ENCODE assay signal across 10 cellular contexts in the genomic region with DNA sequence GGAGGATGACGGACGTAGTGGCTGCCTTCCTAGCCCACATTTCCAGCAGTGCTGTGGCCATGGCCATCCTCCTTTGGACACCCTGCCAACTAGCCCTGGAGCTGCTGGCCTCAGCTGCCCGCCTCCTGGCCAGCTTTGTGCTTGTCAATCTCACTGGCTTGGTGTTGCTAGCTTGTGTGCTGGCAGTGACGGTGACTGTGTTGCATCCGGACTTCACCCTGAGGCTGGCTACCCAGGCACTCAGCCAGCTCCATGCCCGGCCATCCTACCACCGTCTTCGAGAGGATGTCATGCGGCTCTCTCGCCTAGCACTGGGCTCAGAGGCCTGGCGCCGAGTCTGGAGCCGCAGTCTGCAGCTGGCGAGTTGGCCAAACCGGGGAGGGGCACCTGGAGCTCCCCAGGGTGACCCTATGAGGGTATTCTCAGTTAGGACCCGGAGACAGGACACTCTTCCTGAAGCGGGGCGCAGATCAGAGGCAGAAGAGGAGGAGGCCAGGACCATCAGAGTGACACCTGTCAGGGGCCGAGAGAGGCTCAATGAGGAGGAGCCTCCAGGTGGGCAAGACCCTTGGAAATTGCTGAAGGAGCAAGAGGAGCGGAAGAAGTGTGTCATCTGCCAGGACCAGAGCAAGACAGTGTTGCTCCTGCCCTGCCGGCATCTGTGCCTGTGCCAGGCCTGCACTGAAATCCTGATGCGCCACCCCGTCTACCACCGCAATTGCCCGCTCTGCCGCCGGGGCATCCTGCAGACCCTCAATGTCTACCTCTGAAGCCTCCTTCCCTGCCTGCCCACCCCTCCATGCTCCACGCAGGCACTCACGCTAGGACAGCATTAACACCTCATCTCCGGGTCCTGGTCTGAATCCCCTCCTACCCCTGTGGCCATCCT. TPM values are rescaled to one million over a fixed set of nuclear protein-coding genes. Genes with fewer than 3 reads are reported as not detected.
DNase-seq lines count a peak whose midpoint lies in the region; ATAC-seq and TF ChIP-seq lines count a peak whose summit lies in the region.
"Had no signal": no experiment of that assay in that cellular context is flagged by ENCODE, and none has a peak within 500 bp of the region (broad histone marks: within the 10 kb centered on the region; RNA-seq: fewer than 3 reads in every experiment).

No MANE protein-coding gene starts in this region.

- H3K4me3 ChIP-seq in GM12864 (ENCODE audit: low read depth, low read length): peak overlapping the region; percentile 99; the same call in 1 of the 2 replicates
- H3K4me3 ChIP-seq in fibroblast of the aortic adventitia (ENCODE audit: low read depth, low read length): peak overlapping the region; percentile 89

- no peaks in the 10 kb centered on the region for H3K9me3 Mint-ChIP-seq in progenitor cell of endocrine pancreas (ENCODE audit: low read depth)

- H3K27me3 Mint-ChIP-seq in progenitor cell of endocrine pancreas: peaks cover 16% of the 10 kb centered on the region

- peaks cover 3% of the 10 kb centered on the region for H3K36me3 Mint-ChIP-seq in progenitor cell of endocrine pancreas (ENCODE audit: insufficient read depth)

- no peak for ATAC-seq in HG03571 (IDR thresholded peaks at IDR 0.05; ENCODE audit: unreplicated experiment)

- H3K27ac Mint-ChIP-seq in progenitor cell of endocrine pancreas: peak overlapping the region; percentile 8

- peak overlapping the region; percentile 95 for H3K4me3 Mint-ChIP-seq in progenitor cell of endocrine pancreas (ENCODE audit: low read depth)

- DNase-seq in GM12864 (ENCODE audit: low read depth) (no peak), RPMI7951 (ENCODE audit: low read depth) (peak; percentile 89), fibroblast of the aortic adventitia (ENCODE audit: low read depth) (no peak), progenitor cell of endocrine pancreas (ENCODE audit: low spot score, unreplicated experiment) (no peak), SK-N-DZ (ENCODE audit: low spot score) (no peak), occipital lobe (lab: John Stamatoyannopoulos, UW) (no peak)
- DNase-seq: kidney glomerular epithelial cell, SJCRH30 had no signal

- TF ChIP-seq CTCF in GM12864 (IDR thresholded peaks at IDR 0.05; ENCODE audit: low read depth, low read length, missing control alignments) (no peak), fibroblast of the aortic adventitia (IDR thresholded peaks at IDR 0.05; ENCODE audit: insufficient read depth, low read length) (no peak), progenitor cell of endocrine pancreas (IDR thresholded peaks at IDR 0.05; ENCODE audit: unreplicated experiment) (no peak)

- H3K4me1 Mint-ChIP-seq in progenitor cell of endocrine pancreas (ENCODE audit: low read depth): peaks cover 9% of the 10 kb centered on the region

RNA-seq across cellular contexts. Expression of gene RNF26, which starts 1.6 kb away (rescaled TPM):
- total RNA-seq in RPMI7951 (2014; rRNA removed; shearing (Covaris generic)): 9.0 and 9.1 TPM in 2 replicates
- 4.7 and 7.1 TPM in 2 replicates for total RNA-seq in fibroblast of the aortic adventitia (ENCODE audit: low replicate concordance)
- total RNA-seq in progenitor cell of endocrine pancreas: 30.3 and 34.2 TPM in 2 replicates
- polyA plus RNA-seq in SK-N-DZ (2014; cell fraction: cytosol; rRNA removed): 10.5 and 11.5 TPM in 2 replicates
- polyA plus RNA-seq in SK-N-DZ (2014; cell fraction: nucleus; rRNA removed): 4.7 and 6.0 TPM in 2 replicates
- 1.6 TPM for total RNA-seq in occipital lobe

RNA-seq across cellular contexts. Expression of gene C1QTNF5, which starts 4.8 kb away (rescaled TPM):
- 2.3 and 4.4 TPM in 2 replicates for total RNA-seq in RPMI7951 (2014; rRNA removed; shearing (Covaris generic))
- 5.3 and 90.8 TPM in 2 replicates for total RNA-seq in fibroblast of the aortic adventitia (ENCODE audit: low replicate concordance)
- total RNA-seq in progenitor cell of endocrine pancreas: 0.31 and 0.40 TPM in 2 replicates
- polyA plus RNA-seq in SK-N-DZ (2014; cell fraction: cytosol; rRNA removed): 0.18 and 0.46 TPM in 2 replicates
- polyA plus RNA-seq in SK-N-DZ (2014; cell fraction: nucleus; rRNA removed): 0.20 TPM in 1 of 2 replicates, not detected in the other
- total RNA-seq in occipital lobe: 4.2 TPM

RNA-seq across cellular contexts. Expression of gene MFRP, which starts 10.6 kb away (rescaled TPM):
- total RNA-seq in RPMI7951 (2014; rRNA removed; shearing (Covaris generic)): not detected in 2 replicates
- total RNA-seq in fibroblast of the aortic adventitia (ENCODE audit: low replicate concordance) (0.08 TPM in 1 of 2 replicates, not detected in the other), progenitor cell of endocrine pancreas (not detected in 2 replicates), occipital lobe (not detected)
- not detected in 2 replicates for polyA plus RNA-seq in SK-N-DZ (2014; cell fraction: cytosol; rRNA removed)
- not detected in 2 replicates for polyA plus RNA-seq in SK-N-DZ (2014; cell fraction: nucleus; rRNA removed)
- total RNA-seq: aorta, SJCRH30 had no signal
- polyA plus RNA-seq: aorta had no signal

RNA-seq across cellular contexts. Expression of gene MCAM, which starts 19.0 kb away (rescaled TPM):
- 57.2 and 91.7 TPM in 2 replicates for total RNA-seq in RPMI7951 (2014; rRNA removed; shearing (Covaris generic))
- total RNA-seq in fibroblast of the aortic adventitia (ENCODE audit: low replicate concordance): 2.2 and 52.1 TPM in 2 replicates
- total RNA-seq in progenitor cell of endocrine pancreas: 9.8 and 12.7 TPM in 2 replicates
- polyA plus RNA-seq in SK-N-DZ (2014; cell fraction: cytosol; rRNA removed): 53.3 and 95.1 TPM in 2 replicates
- polyA plus RNA-seq in SK-N-DZ (2014; cell fraction: nucleus; rRNA removed): 53.4 and 56.1 TPM in 2 replicates
- total RNA-seq in occipital lobe: 10.6 TPM

RNA-seq across cellular contexts. Expression of gene USP2, which starts 45.6 kb away (rescaled TPM):
- total RNA-seq in RPMI7951 (2014; rRNA removed; shearing (Covaris generic)): 0.24 and 0.49 TPM in 2 replicates
- 0.36 TPM in 1 of 2 replicates, not detected in the other for total RNA-seq in fibroblast of the aortic adventitia (ENCODE audit: low replicate concordance)
- 5.1 and 6.3 TPM in 2 replicates for total RNA-seq in progenitor cell of endocrine pancreas
- 0.28 and 1.1 TPM in 2 replicates for polyA plus RNA-seq in SK-N-DZ (2014; cell fraction: cytosol; rRNA removed)
- polyA plus RNA-seq in SK-N-DZ (2014; cell fraction: nucleus; rRNA removed): 0.70 and 1.8 TPM in 2 replicates
- 1.6 TPM for total RNA-seq in occipital lobe
